In genomic region chr17:80599546-80600305, GRCh38 we compare ENCODE assay signal across 1 cellular context.
A peak's percentile ranks its signal among the peaks of the same experiment; 100 is the strongest.
TF ChIP-seq lines count a peak whose summit lies in the region.

No MANE protein-coding gene starts in this region.

TF ChIP-seq in HepG2, 621 proteins besides CTCF, POLR2A, EP300 and RAD21 (continues in another document):
- peak; percentile 34; the same call in 1 of the 2 replicates for TF ChIP-seq KDM2A (CRISPR knock-in tag; IDR thresholded peaks at IDR 0.05; ENCODE audit: borderline replicate concordance, low read depth)
- no peak for TF ChIP-seq MTERF4 (CRISPR knock-in tag; IDR thresholded peaks at IDR 0.05)
- no peak for TF ChIP-seq ZNF782 (CRISPR knock-in tag; IDR thresholded peaks at IDR 0.05; ENCODE audit: borderline replicate concordance)
- no peak for TF ChIP-seq ZNF3 (CRISPR knock-in tag; IDR thresholded peaks at IDR 0.05)
- TF ChIP-seq ARNT2 (CRISPR knock-in tag; IDR thresholded peaks at IDR 0.05; ENCODE audit: low read depth), result no peak
- peak; percentile 50 for TF ChIP-seq TEAD3 (CRISPR knock-in tag; optimal IDR thresholded peaks at IDR 0.05; ENCODE audit: borderline replicate concordance)
- no peak for TF ChIP-seq ZNF441 (CRISPR knock-in tag; IDR thresholded peaks at IDR 0.05; ENCODE audit: borderline replicate concordance)
- TF ChIP-seq SPEN (CRISPR knock-in tag; IDR thresholded peaks at IDR 0.05; ENCODE audit: low read depth), result peak; percentile 62; the same call in 1 of the 2 replicates
- peak; percentile 17; the same call in 1 of the 2 replicates for TF ChIP-seq ZNF331 (CRISPR knock-in tag; IDR thresholded peaks at IDR 0.05)
- TF ChIP-seq RCOR2 (CRISPR knock-in tag; IDR thresholded peaks at IDR 0.05), result no peak
- TF ChIP-seq ZNF704 (CRISPR knock-in tag; IDR thresholded peaks at IDR 0.05; ENCODE audit: borderline replicate concordance), result no peak
- TF ChIP-seq AHDC1 (CRISPR knock-in tag; IDR thresholded peaks at IDR 0.05; ENCODE audit: borderline replicate concordance), result no peak
- TF ChIP-seq KDM6A (CRISPR knock-in tag; IDR thresholded peaks at IDR 0.05; ENCODE audit: low read depth), result peak; percentile 38; the same call in 1 of the 2 replicates
- no peak for TF ChIP-seq CREB3 (CRISPR knock-in tag; IDR thresholded peaks at IDR 0.05)
- no peak for TF ChIP-seq NFIC (IDR thresholded peaks at IDR 0.05; ENCODE audit: low read length)
- no peak for TF ChIP-seq ETS1 (CRISPR knock-in tag; IDR thresholded peaks at IDR 0.05)
- peak; percentile 73 for TF ChIP-seq SAP130 (CRISPR knock-in tag; IDR thresholded peaks at IDR 0.05; ENCODE audit: low read depth)
- TF ChIP-seq TRIM22 (IDR thresholded peaks at IDR 0.05), result no peak
- TF ChIP-seq FOXA3 (CRISPR knock-in tag; IDR thresholded peaks at IDR 0.05), result peak; percentile 27; the same call in 1 of the 2 replicates
- peak; percentile 83 for TF ChIP-seq NCOR1 (IDR thresholded peaks at IDR 0.05; ENCODE audit: borderline replicate concordance, low read length)
- TF ChIP-seq HMG20B (CRISPR knock-in tag; conservative IDR thresholded peaks at IDR 0.05), result 0 out of 2 replicates have a peak, but pooled peaks have one; percentile 69
- no peak for TF ChIP-seq HBP1 (CRISPR knock-in tag; IDR thresholded peaks at IDR 0.05; ENCODE audit: low read depth)
- peak; percentile 39; the same call in 1 of the 2 replicates for TF ChIP-seq ARID4A (CRISPR knock-in tag; IDR thresholded peaks at IDR 0.05; ENCODE audit: borderline replicate concordance)
- no peak for TF ChIP-seq SMARCC2 (IDR thresholded peaks at IDR 0.05)
- TF ChIP-seq THRA (CRISPR knock-in tag; IDR thresholded peaks at IDR 0.05; ENCODE audit: borderline replicate concordance), result peak; percentile 42; the same call in 1 of the 2 replicates
- no peak for TF ChIP-seq SCMH1 (CRISPR knock-in tag; IDR thresholded peaks at IDR 0.05; ENCODE audit: borderline replicate concordance)
- TF ChIP-seq HDAC1 (CRISPR knock-in tag; IDR thresholded peaks at IDR 0.05), result no peak
- peak; percentile 68 for TF ChIP-seq ARID5B (CRISPR knock-in tag; IDR thresholded peaks at IDR 0.05)
